ENCODE assay signal across 8 cellular contexts in the genomic region with DNA sequence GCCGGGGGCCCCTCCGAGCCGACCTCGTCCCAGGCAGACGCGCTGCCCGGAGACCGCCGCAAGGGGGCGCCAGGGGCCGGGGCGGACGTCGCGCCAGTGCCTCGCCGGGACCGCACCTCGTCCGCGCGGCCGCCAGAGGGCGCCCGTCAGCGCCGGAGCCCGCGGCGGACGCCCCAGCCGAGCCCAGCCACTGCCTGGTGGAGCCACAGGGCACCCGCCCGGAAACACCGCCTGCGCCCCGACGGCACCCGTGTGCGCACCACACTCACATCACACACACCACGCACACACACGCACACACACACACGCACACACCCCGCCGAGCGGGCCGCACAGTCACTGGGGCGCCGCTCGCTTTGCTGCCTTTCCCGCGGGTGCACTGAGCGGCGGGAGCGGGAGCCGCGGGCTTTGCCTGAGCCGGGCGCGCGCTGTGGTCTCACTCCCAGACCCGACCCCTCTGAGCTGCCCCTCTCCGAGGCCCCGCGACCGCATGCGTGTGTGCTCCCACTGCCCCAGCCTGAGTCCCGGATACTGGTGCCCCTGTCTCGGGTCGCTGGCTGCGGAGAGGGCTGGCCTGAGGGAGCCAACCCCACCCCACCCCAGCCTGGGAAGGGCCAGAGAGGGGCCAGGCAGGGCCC.
DNase-seq lines count a peak whose midpoint lies in the region; ATAC-seq and TF ChIP-seq lines count a peak whose summit lies in the region.

No MANE protein-coding gene starts in this region.

- POLR2A ChIA-PET in MCF 10A (lab: Yijun Ruan, JAX) = no interaction called here

- no peaks in the 10 kb centered on the region for H3K27me3 Mint-ChIP-seq in MCF 10A (ENCODE audit: insufficient read depth, unreplicated experiment)

- intact Hi-C loops in breast epithelium (cut with DNase I; ENCODE audit: low total_unique reads) (loop anchor here (10.0 kb wide), 1 partner anchor 1078 kb away; no protein-coding TSS in a partner anchor), MCF 10A (cut with micrococcal nuclease) (no loop called here), uterus (cut with DNase I; ENCODE audit: low total_unique reads) (no loop called here)

- H3K79me2 ChIP-seq in osteoblast (ENCODE audit: insufficient read depth, low read length) = no peaks in the 10 kb centered on the region

- peaks cover 0 to 52% of the 10 kb centered on the region in 2 donors for H3K27me3 ChIP-seq in breast epithelium
- H3K27me3 ChIP-seq in osteoblast (ENCODE audit: insufficient read depth, low read length) = peaks cover 22% of the 10 kb centered on the region
- peaks cover 0 to 15% of the 10 kb centered on the region in 2 donors for H3K27me3 ChIP-seq in uterus

- no peaks in the 10 kb centered on the region for H3K9me3 Mint-ChIP-seq in MCF 10A (ENCODE audit: unreplicated experiment)

- H3K36me3 Mint-ChIP-seq in MCF 10A (ENCODE audit: insufficient read depth, unreplicated experiment) = no peaks in the 10 kb centered on the region

- no peaks in the 10 kb centered on the region for H3K9me3 ChIP-seq in breast epithelium
- H3K9me3 ChIP-seq in osteoblast (ENCODE audit: low read depth, low read length) = no peaks in the 10 kb centered on the region
- no peaks in the 10 kb centered on the region for H3K9me3 ChIP-seq in uterus

- H3K36me3 ChIP-seq in breast epithelium (no peaks in the 10 kb centered on the region), osteoblast (ENCODE audit: insufficient read depth, low read length) (no peaks in the 10 kb centered on the region), uterus (no peaks in the 10 kb centered on the region)

- H3K27ac Mint-ChIP-seq in MCF 10A (ENCODE audit: low read depth, unreplicated experiment) = no peak overlapping the region

- H3K4me1 ChIP-seq in breast epithelium (no peaks in the 10 kb centered on the region), osteoblast (ENCODE audit: insufficient read depth, low read length) (no peaks in the 10 kb centered on the region), uterus (no peaks in the 10 kb centered on the region)

- no peaks in the 10 kb centered on the region for H4K20me1 ChIP-seq in osteoblast (ENCODE audit: insufficient read depth, low read length)

- peak; percentile 85 for ATAC-seq in HG02884 (IDR thresholded peaks at IDR 0.05; ENCODE audit: unreplicated experiment)

- TF ChIP-seq POLR2A in breast epithelium (IDR thresholded peaks at IDR 0.05) (no peak), uterus (IDR thresholded peaks at IDR 0.05) (no peak)

- H3K4me1 Mint-ChIP-seq in MCF 10A (ENCODE audit: insufficient read depth, unreplicated experiment) = no peaks in the 10 kb centered on the region

- peak overlapping the region; percentile 72 for H3K4me2 ChIP-seq in osteoblast (ENCODE audit: insufficient read depth, low read length)

- H2AFZ ChIP-seq in osteoblast (ENCODE audit: low read length) = peak overlapping the region; percentile 74

- no peak overlapping the region for H3K4me3 Mint-ChIP-seq in MCF 10A (ENCODE audit: unreplicated experiment)

- no peak overlapping the region for H3K27ac ChIP-seq in breast epithelium
- no peak overlapping the region for H3K27ac ChIP-seq in osteoblast (ENCODE audit: low read depth, low read length)
- no peak overlapping the region for H3K27ac ChIP-seq in uterus

- peak overlapping the region; percentile 34 to 69 (median 45) for H3K4me3 ChIP-seq in breast epithelium
- peak overlapping the region; percentile 61 for H3K4me3 ChIP-seq in osteoblast (ENCODE audit: insufficient read depth, low read length)
- peak overlapping the region in 1 of 2 donors; percentile 15 for H3K4me3 ChIP-seq in uterus

- TF ChIP-seq CTCF in breast epithelium (IDR thresholded peaks at IDR 0.05) (peak in 1 of 3 donors; percentile 82), MCF 10A (IDR thresholded peaks at IDR 0.05; ENCODE audit: unreplicated experiment) (no peak), osteoblast (IDR thresholded peaks at IDR 0.05; ENCODE audit: extremely low read depth, low read depth, low read length) (peak; percentile 53), uterus (IDR thresholded peaks at IDR 0.05) (peak; percentile 23 to 92 (median 72))

- CTCF ChIA-PET in MCF 10A (lab: Yijun Ruan, JAX) = interaction anchor here (0.6 to 1.0 kb wide), 3 partner anchors 84 to 752 kb away, joined by 3 to 4 read pairs (median 3); no protein-coding TSS in a partner anchor

- no TSS peak for BruUV-seq in MCF 10A (replicated peaks; lab: Mats Ljungman, UMichigan)

- DNase-seq in breast epithelium (ENCODE audit: low spot score in 2 of 2) (no peak), MCF 10A (ENCODE audit: unreplicated experiment) (no peak), NCI-H2227 (lab: John Stamatoyannopoulos, UW; ENCODE audit: unreplicated experiment) (peak; percentile 83), globus pallidus (ENCODE audit: low spot score) (peak; percentile 42), osteoblast (ENCODE audit: insufficient read length, low spot score, missing footprints) (peak; percentile 99), uterus (peak in 1 of 2 donors; percentile 26)
- DNase-seq in activated T-cell treated with anti-CD3 and anti-CD28 coated beads, Interleukin-2, amount 50 U/mL, for 48 hours = peak; percentile 71 to 81

Comparison
In these comparisons a context has a peak if more than half of its experiments do, and no peak if none do; other contexts are left out.
1. DNase-seq: peak in NCI-H2227 (single experiment), activated T-cell treated with anti-CD3 and anti-CD28 coated beads, Interleukin-2, amount 50 U/mL, for 48 hours (2 of 2), globus pallidus (single experiment) and osteoblast (single experiment); none in breast epithelium (0 of 2) and MCF 10A (single experiment).